17 cellular contexts compared by ENCODE assay signal in the genomic region with DNA sequence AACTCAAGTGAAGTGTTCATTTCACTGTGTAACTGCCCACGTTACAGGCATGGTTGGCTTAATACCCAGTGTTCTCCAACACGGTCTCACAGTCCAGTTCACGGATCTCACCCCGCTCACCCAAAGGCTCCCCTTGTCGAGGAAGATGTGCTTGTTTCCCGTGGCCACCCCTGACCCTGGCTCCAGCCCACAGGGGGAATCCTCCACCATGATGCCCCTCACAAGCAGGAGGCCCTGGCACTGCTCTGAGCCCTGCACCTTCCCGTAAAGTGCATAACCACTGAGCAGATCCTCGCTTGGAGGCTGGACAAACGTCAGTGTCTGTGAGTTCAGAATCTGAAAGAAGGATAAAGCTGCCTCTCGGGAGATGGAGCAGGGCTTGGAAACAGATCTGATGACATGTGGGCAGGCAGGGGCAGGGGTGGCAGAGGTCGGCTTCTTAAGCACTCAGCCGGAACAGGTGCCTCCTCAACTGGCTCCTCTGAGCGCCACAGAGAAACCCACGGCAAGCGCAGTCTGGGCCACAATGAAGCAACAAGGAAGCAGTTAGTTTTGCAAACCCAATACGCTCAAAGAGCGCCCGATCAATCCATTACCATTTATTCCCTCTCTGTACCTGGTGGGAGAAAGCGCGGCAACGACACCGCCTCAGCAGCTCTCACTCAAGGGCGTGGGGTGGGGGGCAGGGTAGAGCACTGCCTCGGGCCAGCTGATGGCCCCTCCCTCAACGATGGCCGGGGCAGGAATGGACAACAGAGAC. TPM values are rescaled to one million over a fixed set of nuclear protein-coding genes. Genes with fewer than 3 reads are reported as not detected.
DNase-seq lines count a peak whose midpoint lies in the region; ATAC-seq and TF ChIP-seq lines count a peak whose summit lies in the region.
"Had no signal": no experiment of that assay in that cellular context is flagged by ENCODE, and none has a peak within 500 bp of the region (broad histone marks: within the 10 kb centered on the region; RNA-seq: fewer than 3 reads in every experiment).

No MANE protein-coding gene starts in this region.

- intact Hi-C loops in spleen (cut with DNase I; ENCODE audit: low total_unique reads) = no loop called here

- no peak for TF ChIP-seq CTCF in spleen (IDR thresholded peaks at IDR 0.05 in 8 of 11, conservative IDR thresholded peaks at IDR 0.05 in 3 of 11)

- no peak for TF ChIP-seq POLR2A in spleen (IDR thresholded peaks at IDR 0.05)

- WGBS in spleen, 5 donors = 80 to 92% (median 87%) methylated on average over 26 of the region's 26 CpGs

- H3K4me1 Mint-ChIP-seq in activated T-cell treated with anti-CD3 and anti-CD28 coated beads, Interleukin-2, amount 50 U/mL, for 72 hours (ENCODE audit: low read depth) = peaks cover 47% of the 10 kb centered on the region
- peaks cover 20 to 22% (median 22%) of the 10 kb centered on the region in 3 donors for H3K4me1 Mint-ChIP-seq in IgD-negative memory B cell

- H3K27ac Mint-ChIP-seq in activated T-cell treated with anti-CD3 and anti-CD28 coated beads, Interleukin-2, amount 50 U/mL, for 72 hours = peak overlapping the region; percentile 72
- peak overlapping the region in 2 of 3 donors; percentile 83 to 92 for H3K27ac Mint-ChIP-seq in IgD-negative memory B cell
- H3K27ac Mint-ChIP-seq: activated naive CD8-positive, alpha-beta T cell; nephron had no signal

- H3K27ac ChIP-seq in spleen = no peak overlapping the region
- H3K27ac ChIP-seq: brain microvascular endothelial cell, coronary artery, hepatocyte, suprapubic skin, vagina had no signal

- H3K27me3 ChIP-seq in iPS-15b (ENCODE audit: control insufficient read depth, insufficient read depth, low read length) (no peaks in the 10 kb centered on the region), spleen (replicated peaks in 1 of 7) (no peaks in the 10 kb centered on the region)
- H3K27me3 ChIP-seq: brain microvascular endothelial cell, hepatocyte, suprapubic skin, vagina had no signal

- no peak for DNase-seq in activated T-cell treated with anti-CD3 and anti-CD28 coated beads, Interleukin-2, amount 50 U/mL, for 72 hours
- no peak for DNase-seq in activated T-cell treated with anti-CD3 and anti-CD28 coated beads, Interleukin-2, amount 50 U/mL, for 48 hours
- peak; percentile 51 for DNase-seq in spleen
- no peak for DNase-seq in SHP77 (lab: John Stamatoyannopoulos, UW)
- no peak for DNase-seq in glomerular visceral epithelial cell (ENCODE audit: extremely low spot score)
- no peak for DNase-seq in AG08396 (ENCODE audit: low spot score)
- DNase-seq: ACHN; activated CD4-positive, alpha-beta T cell treated with anti-CD3 and anti-CD28 coated beads, Interleukin-2, amount 50 U/mL, for 4 hours; brain microvascular endothelial cell had no signal

- H3K4me3 ChIP-seq in iPS-15b (ENCODE audit: low read depth, low read length) (no peak overlapping the region), spleen (no peak overlapping the region)
- H3K4me3 ChIP-seq: coronary artery, hepatocyte, suprapubic skin, vagina had no signal

- no peaks in the 10 kb centered on the region for H3K9me3 Mint-ChIP-seq in activated T-cell treated with anti-CD3 and anti-CD28 coated beads, Interleukin-2, amount 50 U/mL, for 72 hours
- H3K9me3 Mint-ChIP-seq in IgD-negative memory B cell = no peaks in the 10 kb centered on the region

- H3K36me3 Mint-ChIP-seq in activated T-cell treated with anti-CD3 and anti-CD28 coated beads, Interleukin-2, amount 50 U/mL, for 72 hours (ENCODE audit: insufficient read depth in 2 of 2) = peaks cover 1 to 2% of the 10 kb centered on the region in 2 donors
- H3K36me3 Mint-ChIP-seq in IgD-negative memory B cell = peaks cover 3% of the 10 kb centered on the region

- H3K9me3 ChIP-seq in iPS-15b (ENCODE audit: control insufficient read depth, insufficient read depth, low read length) (no peaks in the 10 kb centered on the region), spleen (no peaks in the 10 kb centered on the region)
- H3K9me3 ChIP-seq: suprapubic skin, vagina had no signal

- peaks cover 24% of the 10 kb centered on the region for H3K4me1 ChIP-seq in iPS-15b (ENCODE audit: control insufficient read depth, insufficient read depth, low read length)
- peaks cover 9 to 61% (median 34%) of the 10 kb centered on the region in 6 donors for H3K4me1 ChIP-seq in spleen

- peak overlapping the region in 1 of 2 donors; percentile 87 for H3K4me3 Mint-ChIP-seq in activated T-cell treated with anti-CD3 and anti-CD28 coated beads, Interleukin-2, amount 50 U/mL, for 72 hours
- H3K4me3 Mint-ChIP-seq in IgD-negative memory B cell = peak overlapping the region in 1 of 4 donors; percentile 8
- H3K4me3 Mint-ChIP-seq: nephron had no signal

- peaks cover 5% of the 10 kb centered on the region for H3K36me3 ChIP-seq in iPS-15b (ENCODE audit: control insufficient read depth, insufficient read depth, low read length)
- H3K36me3 ChIP-seq in spleen = peaks cover 0 to 29% (median under 1%) of the 10 kb centered on the region in 6 donors
- H3K36me3 ChIP-seq: brain microvascular endothelial cell, vagina had no signal

- ATAC-seq in activated T-cell treated with anti-CD3 and anti-CD28 coated beads, Interleukin-2, amount 50 U/mL, for 72 hours (replicated peaks in 1 of 2) = no peak

- H3K9ac ChIP-seq in iPS-15b (ENCODE audit: low read depth, low read length) = peak overlapping the region; percentile 18

- H3K27me3 Mint-ChIP-seq in activated T-cell treated with anti-CD3 and anti-CD28 coated beads, Interleukin-2, amount 50 U/mL, for 72 hours (ENCODE audit: low read depth) = no peaks in the 10 kb centered on the region
- no peaks in the 10 kb centered on the region for H3K27me3 Mint-ChIP-seq in IgD-negative memory B cell
- H3K27me3 Mint-ChIP-seq: activated naive CD8-positive, alpha-beta T cell had no signal

RNA-seq across cellular contexts. Expression of a gene that starts 17.6 kb away (rescaled TPM):
- total RNA-seq in activated T-cell treated with anti-CD3 and anti-CD28 coated beads, Interleukin-2, amount 50 U/mL, for 72 hours = 10 to 100 TPM; 49.8 to 71.7 TPM
- polyA plus RNA-seq in IgD-negative memory B cell (2.8 TPM), spleen (10 to 100 TPM in 1 of 3 donors, 1 to 10 TPM in 2; 3.2 to 10.1 (median 3.8) TPM)
- total RNA-seq in spleen = 100 to 1,000 TPM in 2 of 7 donors, 10 to 100 TPM in 5; 58.0 to 122 (median 79.4) TPM
